Comparison of ENCODE assay signal across 11 cellular contexts in the genomic region with DNA sequence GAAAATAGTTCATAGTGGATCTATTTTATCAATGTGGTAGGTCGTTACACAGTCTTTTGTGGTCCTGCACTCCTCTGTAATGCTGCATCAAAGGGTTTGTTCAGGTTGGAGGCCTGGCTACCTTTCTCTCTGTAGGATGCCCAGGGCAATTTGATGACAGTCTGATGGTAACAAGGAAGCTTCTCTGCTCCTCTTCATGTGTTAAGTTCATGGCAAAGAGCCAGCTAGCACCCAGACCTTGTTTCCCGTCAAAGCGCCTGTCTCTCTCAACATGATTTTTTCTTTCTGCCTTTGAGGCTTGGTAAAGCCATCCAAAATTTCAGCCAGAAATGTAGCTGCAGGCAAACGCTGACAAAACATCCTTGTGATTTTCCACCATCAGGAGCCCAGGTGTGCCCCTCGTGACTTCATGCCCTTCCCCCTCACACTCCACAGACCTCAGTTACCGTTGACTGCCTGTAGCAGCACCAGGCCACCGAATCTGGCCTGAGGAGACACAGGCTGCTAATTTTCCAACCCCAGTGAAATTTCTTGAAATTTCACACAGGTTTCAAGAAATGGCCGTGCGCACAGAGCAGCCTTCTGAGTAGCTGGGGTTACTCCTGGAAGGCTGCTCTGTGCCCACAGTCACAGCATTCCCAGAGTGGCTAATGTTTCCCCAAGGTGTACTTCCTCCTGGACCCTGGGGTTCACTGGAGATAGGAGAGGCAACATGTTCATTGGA.
DNase-seq lines count a peak whose midpoint lies in the region; ATAC-seq and TF ChIP-seq lines count a peak whose summit lies in the region.
"Had no signal": no experiment of that assay in that cellular context is flagged by ENCODE, and none has a peak within 500 bp of the region (broad histone marks: within the 10 kb centered on the region; RNA-seq: fewer than 3 reads in every experiment).

No MANE protein-coding gene starts in this region.

- no peak overlapping the region for H2AK5ac ChIP-seq in mesendoderm (ENCODE audit: low read length)

- no peak overlapping the region for H3K56ac ChIP-seq in mesendoderm (ENCODE audit: low read length)

- H4K8ac ChIP-seq in mesendoderm (ENCODE audit: low read depth, low read length): no peak overlapping the region

- H2BK5ac ChIP-seq in mesendoderm (ENCODE audit: low read length): no peak overlapping the region

- H3K4ac ChIP-seq in mesendoderm (ENCODE audit: low read depth, low read length): no peak overlapping the region

- H3K36me3 ChIP-seq in ascending aorta (no peaks in the 10 kb centered on the region), mesendoderm (ENCODE audit: control insufficient read depth, insufficient read depth, low read length) (no peaks in the 10 kb centered on the region)

- no peaks in the 10 kb centered on the region for H3K9me3 ChIP-seq in ascending aorta

- H3K23ac ChIP-seq in mesendoderm (ENCODE audit: low read length): no peak overlapping the region

- H3K27me3 ChIP-seq in ascending aorta: no peaks in the 10 kb centered on the region
- no peaks in the 10 kb centered on the region for H3K27me3 ChIP-seq in mesendoderm (ENCODE audit: insufficient read depth, low read length, poor library complexity)

- H2BK120ac ChIP-seq in mesendoderm (ENCODE audit: low read depth, low read length): no peak overlapping the region

- ATAC-seq in GM18508 (IDR thresholded peaks at IDR 0.05; ENCODE audit: insufficient read depth, unreplicated experiment) (peak; percentile 38), GM21423 (IDR thresholded peaks at IDR 0.05; ENCODE audit: unreplicated experiment) (peak; percentile 78), HG03066 (IDR thresholded peaks at IDR 0.05; ENCODE audit: low read depth, unreplicated experiment) (peak; percentile 69)
- ATAC-seq: HCT116 had no signal

- H4K5ac ChIP-seq in mesendoderm (ENCODE audit: low read length): no peak overlapping the region

- no peaks in the 10 kb centered on the region for H3K79me2 ChIP-seq in mesendoderm (ENCODE audit: control insufficient read depth, insufficient read depth, low read length)

- H3K18ac ChIP-seq in mesendoderm (ENCODE audit: low read length): no peak overlapping the region

- TF ChIP-seq CTCF in ascending aorta (IDR thresholded peaks at IDR 0.05): no peak

- no peak overlapping the region for H3K9ac ChIP-seq in mesendoderm (ENCODE audit: low read length)

- H3K27ac ChIP-seq in ascending aorta (peak overlapping the region; percentile 56 to 80), mesendoderm (ENCODE audit: low read depth, low read length) (no peak overlapping the region)

- H3K4me1 ChIP-seq in ascending aorta (peaks cover 3 to 29% of the 10 kb centered on the region in 2 donors), mesendoderm (ENCODE audit: control insufficient read depth, low read depth, low read length) (no peaks in the 10 kb centered on the region)

- H3K4me2 ChIP-seq in mesendoderm (ENCODE audit: low read length): no peak overlapping the region

- no peak overlapping the region for H2BK15ac ChIP-seq in mesendoderm (replicated peaks; ENCODE audit: low read depth)

- DNase-seq in ascending aorta (ENCODE audit: low spot score in 2 of 2) (no peak), NCI-H1092 (lab: John Stamatoyannopoulos, UW) (no peak), mesendoderm (no peak), medulla oblongata (ENCODE audit: extremely low spot score) (no peak), ecto neural progenitor cell (ENCODE audit: low spot score) (no peak)
- DNase-seq: cerebellar nuclear complex, NCI-H187 treated with DMSO at 0.1 percent for 48 hours had no signal

- no CpG with 5 or more reads among the region's 9 CpGs for WGBS in mesendoderm (ENCODE audit: extremely low coverage, insufficient coverage, low lambda C conversion rate)

- no peaks in the 10 kb centered on the region for H3K79me1 ChIP-seq in mesendoderm (ENCODE audit: low read length)

- H3K4me3 ChIP-seq in ascending aorta: no peak overlapping the region
- H3K4me3 ChIP-seq in mesendoderm (ENCODE audit: low read length): no peak overlapping the region

- intact Hi-C loops in ascending aorta (cut with DNase I): loop anchor here (10.0 kb wide), 1 partner anchor 897 kb away; a partner anchor contains a TSS
